Comparison of ENCODE assay signal across 13 cellular contexts in the genomic region with DNA sequence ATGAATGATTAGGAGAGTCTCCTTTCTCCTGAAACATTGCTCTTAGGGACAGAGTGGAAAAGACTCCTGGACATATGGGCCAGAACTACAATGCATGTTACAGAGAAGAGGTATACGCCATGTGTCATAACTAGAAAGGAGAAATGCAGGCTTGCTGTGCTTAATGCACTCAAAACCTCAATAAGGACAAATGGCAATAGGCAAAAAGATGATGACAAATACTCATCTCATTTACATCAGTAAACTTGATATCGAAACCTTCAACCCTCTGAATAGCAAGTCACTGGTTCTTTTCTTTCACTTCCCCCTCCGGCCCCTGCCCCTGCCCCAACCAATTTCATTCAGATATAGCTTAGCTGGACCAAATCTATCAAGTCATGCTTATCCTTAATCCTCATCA.
DNase-seq lines count a peak whose midpoint lies in the region; ATAC-seq and TF ChIP-seq lines count a peak whose summit lies in the region.
"Had no signal": no experiment of that assay in that cellular context is flagged by ENCODE, and none has a peak within 500 bp of the region (broad histone marks: within the 10 kb centered on the region; RNA-seq: fewer than 3 reads in every experiment).

No MANE protein-coding gene starts in this region.

- H4K20me1 ChIP-seq in OCI-LY3 (ENCODE audit: insufficient read depth, low read length) = no peaks in the 10 kb centered on the region

- no peaks in the 10 kb centered on the region for H3K36me3 ChIP-seq in OCI-LY3 (replicated peaks; ENCODE audit: low read depth, low read length)
- H3K36me3 ChIP-seq: SJCRH30 had no signal

- TF ChIP-seq CTCF in OCI-LY3 (IDR thresholded peaks at IDR 0.05; ENCODE audit: low read depth, low read length) = no peak

- H3K9me3 ChIP-seq in OCI-LY3 (ENCODE audit: insufficient read depth, low read length) = no peaks in the 10 kb centered on the region
- H3K9me3 ChIP-seq: SJCRH30 had no signal

- H3K79me2 ChIP-seq in OCI-LY3 (ENCODE audit: low read length) = no peaks in the 10 kb centered on the region
- H3K79me2 ChIP-seq: parathyroid adenoma had no signal

- ATAC-seq in GM18858 (IDR thresholded peaks at IDR 0.05; ENCODE audit: unreplicated experiment) = peak; percentile 91
- ATAC-seq in GM21447 (IDR thresholded peaks at IDR 0.05; ENCODE audit: unreplicated experiment) = peak; percentile 89
- ATAC-seq in HG03097 (IDR thresholded peaks at IDR 0.05; ENCODE audit: low FRiP score, unreplicated experiment) = peak; percentile 76

- no peak overlapping the region for H3K9ac ChIP-seq in OCI-LY3 (ENCODE audit: low read length)
- H3K9ac ChIP-seq: parathyroid adenoma had no signal

- DNase-seq in SKM-1 (lab: John Stamatoyannopoulos, UW; ENCODE audit: unreplicated experiment) (no peak), NCI-H128 (lab: John Stamatoyannopoulos, UW; ENCODE audit: unreplicated experiment) (no peak), RKO (ENCODE audit: low spot score) (no peak), NCI-H526 (lab: John Stamatoyannopoulos, UW) (no peak)
- DNase-seq: DMS153, erythroblast, NCI-H1436 treated with DMSO at 0.1 percent for 48 hours, SJCRH30 had no signal

- H3K4me1 ChIP-seq in OCI-LY3 (ENCODE audit: low read length) = peaks cover 26% of the 10 kb centered on the region
- H3K4me1 ChIP-seq: parathyroid adenoma had no signal

- no peak overlapping the region for H2AFZ ChIP-seq in OCI-LY3 (ENCODE audit: low read depth, low read length)
- H2AFZ ChIP-seq: parathyroid adenoma had no signal

- H3K4me2 ChIP-seq in OCI-LY3 (ENCODE audit: low read length) = peak overlapping the region; percentile 56

- H3K4me3 ChIP-seq in OCI-LY3 (ENCODE audit: low read length) = peak overlapping the region; percentile 12; the same call in 1 of the 2 replicates
- H3K4me3 ChIP-seq: SJCRH30 had no signal

- H3K27ac ChIP-seq in OCI-LY3 (ENCODE audit: low read length) = no peak overlapping the region
- H3K27ac ChIP-seq: parathyroid adenoma, SJCRH30 had no signal

- peaks cover 10% of the 10 kb centered on the region for H3K27me3 ChIP-seq in OCI-LY3 (ENCODE audit: low read depth, low read length)
- H3K27me3 ChIP-seq: SJCRH30 had no signal
